ENCODE assay signal across 10 cellular contexts in the genomic region with DNA sequence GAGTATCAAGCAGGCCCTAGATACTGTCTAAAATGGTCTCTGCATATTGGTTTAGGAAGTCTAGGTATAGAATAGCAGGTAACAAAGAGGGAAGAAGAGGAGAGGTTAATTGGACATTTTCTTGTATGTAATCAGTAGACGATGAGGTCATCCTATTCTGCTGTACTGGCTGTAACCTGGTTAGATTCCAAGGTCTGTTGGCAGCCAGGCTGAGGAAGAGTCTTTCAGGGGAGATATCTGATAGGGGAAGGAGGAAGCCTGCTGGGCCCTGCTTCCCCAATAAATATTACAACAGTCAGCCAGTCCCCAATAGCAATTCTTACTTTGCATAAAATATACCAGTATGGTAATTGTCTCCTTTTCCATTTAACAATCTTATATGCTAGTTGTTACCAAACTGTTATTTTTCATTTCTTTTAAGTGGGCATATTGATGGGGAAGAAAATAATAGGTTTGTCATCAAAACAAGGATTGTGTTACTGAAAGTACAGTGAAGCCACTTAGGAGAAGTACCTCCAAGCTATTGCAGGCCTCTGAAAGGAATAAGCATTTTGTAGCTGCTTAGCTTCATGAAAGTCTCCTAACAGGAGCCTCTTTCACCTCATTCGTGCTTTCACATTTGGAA.
DNase-seq lines count a peak whose midpoint lies in the region; ATAC-seq, FAIRE-seq and TF ChIP-seq lines count a peak whose summit lies in the region.
"Had no signal": no experiment of that assay in that cellular context is flagged by ENCODE, and none has a peak within 500 bp of the region (broad histone marks: within the 10 kb centered on the region; RNA-seq: fewer than 3 reads in every experiment).

No MANE protein-coding gene starts in this region.

- WGBS in gastroesophageal sphincter (ENCODE audit: low coverage in 1 of 2), 2 donors: 14 to 21% methylated on average over 2 of the region's 2 CpGs

- no peak for FAIRE-seq in HTR-8/SVneo (lab: Jason Lieb, UNC)

- DNase-seq in HFFc6: peak; percentile 34
- DNase-seq in retinal pigment epithelial cell (ENCODE audit: low read depth): peak; percentile 9
- DNase-seq in ascending aorta (ENCODE audit: low spot score in 2 of 2): no peak
- no peak for DNase-seq in HTR-8/SVneo (ENCODE audit: insufficient read length, low spot score)
- no peak for DNase-seq in T-helper 17 cell
- DNase-seq: spleen, T-cell had no signal

- peak overlapping the region in 3 of 4 donors; percentile 32 to 42 (median 33) for H3K27ac ChIP-seq in gastroesophageal sphincter
- H3K27ac ChIP-seq in ascending aorta: no peak overlapping the region

- no peaks in the 10 kb centered on the region for H3K9me3 ChIP-seq in gastroesophageal sphincter
- no peaks in the 10 kb centered on the region for H3K9me3 ChIP-seq in ascending aorta
- H3K9me3 ChIP-seq in T-helper 17 cell (ENCODE audit: control insufficient read depth, low read length, poor library complexity, severe bottlenecking): no peaks in the 10 kb centered on the region
- H3K9me3 ChIP-seq: spleen had no signal

- TF ChIP-seq EP300 in gastroesophageal sphincter (IDR thresholded peaks at IDR 0.05): no peak

- no peaks in the 10 kb centered on the region for H3K36me3 ChIP-seq in gastroesophageal sphincter
- H3K36me3 ChIP-seq in ascending aorta: peaks cover 0 to 6% of the 10 kb centered on the region in 2 donors

- H3K27ac Mint-ChIP-seq in HFFc6: peak overlapping the region; percentile 47
- H3K27ac Mint-ChIP-seq in T-helper 17 cell: no peak overlapping the region
- H3K27ac Mint-ChIP-seq: T-cell had no signal

- H3K36me3 Mint-ChIP-seq in HFFc6 (ENCODE audit: low read depth) (peaks cover 18% of the 10 kb centered on the region), T-helper 17 cell (ENCODE audit: low read depth) (peaks cover 9% of the 10 kb centered on the region)

- no peaks in the 10 kb centered on the region for H3K27me3 ChIP-seq in gastroesophageal sphincter
- no peaks in the 10 kb centered on the region for H3K27me3 ChIP-seq in ascending aorta
- H3K27me3 ChIP-seq: spleen had no signal

- TF ChIP-seq POLR2A in gastroesophageal sphincter (IDR thresholded peaks at IDR 0.05): no peak

- TF ChIP-seq CTCF in HFFc6 (IDR thresholded peaks at IDR 0.05): no peak
- TF ChIP-seq CTCF in gastroesophageal sphincter (IDR thresholded peaks at IDR 0.05): no peak
- TF ChIP-seq CTCF in retinal pigment epithelial cell (conservative IDR thresholded peaks at IDR 0.05; ENCODE audit: low read depth, low read length): no peak
- no peak for TF ChIP-seq CTCF in ascending aorta (IDR thresholded peaks at IDR 0.05)

- no peaks in the 10 kb centered on the region for H3K9me3 Mint-ChIP-seq in HFFc6
- H3K9me3 Mint-ChIP-seq: T-cell had no signal

- H3K4me1 ChIP-seq in gastroesophageal sphincter: peaks cover 3 to 27% (median 8%) of the 10 kb centered on the region in 3 donors
- H3K4me1 ChIP-seq in ascending aorta: no peaks in the 10 kb centered on the region

- H3K4me1 Mint-ChIP-seq in HFFc6 (ENCODE audit: low read depth) (peaks cover 36% of the 10 kb centered on the region), T-helper 17 cell (peaks cover 11% of the 10 kb centered on the region)

- no peaks in the 10 kb centered on the region; the same call in 1 of the 2 replicates for H3K27me3 Mint-ChIP-seq in HFFc6 (ENCODE audit: insufficient read depth)
- H3K27me3 Mint-ChIP-seq in T-helper 17 cell: no peaks in the 10 kb centered on the region
- H3K27me3 Mint-ChIP-seq: T-cell had no signal

- H3K4me3 Mint-ChIP-seq in HFFc6 (no peak overlapping the region), T-helper 17 cell (no peak overlapping the region)
- H3K4me3 Mint-ChIP-seq: T-cell had no signal

- ATAC-seq in SK-N-SH treated with all-trans-retinoic acid at 6 μM for 48 hours (peak; percentile 90), gastroesophageal sphincter (peak; percentile 58), HG02678 (IDR thresholded peaks at IDR 0.05; ENCODE audit: unreplicated experiment) (no peak), T-helper 17 cell (no peak)
- ATAC-seq: T-cell had no signal

- H3K4me3 ChIP-seq in gastroesophageal sphincter: no peak overlapping the region
- H3K4me3 ChIP-seq in retinal pigment epithelial cell (ENCODE audit: low read length): no peak overlapping the region
- H3K4me3 ChIP-seq in ascending aorta: no peak overlapping the region
- H3K4me3 ChIP-seq: spleen had no signal

- intact Hi-C loops in ascending aorta (cut with DNase I): no loop called here

TF ChIP-seq in SK-N-SH treated with all-trans-retinoic acid at 6 μM for 48 hours, 23 proteins besides CTCF, POLR2A, EP300 and RAD21:
- TF ChIP-seq ISL1 (CRISPR knock-in tag; IDR thresholded peaks at IDR 0.05): 0 out of 2 replicates have a peak, but pooled peaks have one; percentile 20
- TF ChIP-seq GLIS3 (CRISPR knock-in tag; IDR thresholded peaks at IDR 0.05): no peak
- TF ChIP-seq ZNF70 (CRISPR knock-in tag; IDR thresholded peaks at IDR 0.05): no peak
- TF ChIP-seq, protein P1, sequence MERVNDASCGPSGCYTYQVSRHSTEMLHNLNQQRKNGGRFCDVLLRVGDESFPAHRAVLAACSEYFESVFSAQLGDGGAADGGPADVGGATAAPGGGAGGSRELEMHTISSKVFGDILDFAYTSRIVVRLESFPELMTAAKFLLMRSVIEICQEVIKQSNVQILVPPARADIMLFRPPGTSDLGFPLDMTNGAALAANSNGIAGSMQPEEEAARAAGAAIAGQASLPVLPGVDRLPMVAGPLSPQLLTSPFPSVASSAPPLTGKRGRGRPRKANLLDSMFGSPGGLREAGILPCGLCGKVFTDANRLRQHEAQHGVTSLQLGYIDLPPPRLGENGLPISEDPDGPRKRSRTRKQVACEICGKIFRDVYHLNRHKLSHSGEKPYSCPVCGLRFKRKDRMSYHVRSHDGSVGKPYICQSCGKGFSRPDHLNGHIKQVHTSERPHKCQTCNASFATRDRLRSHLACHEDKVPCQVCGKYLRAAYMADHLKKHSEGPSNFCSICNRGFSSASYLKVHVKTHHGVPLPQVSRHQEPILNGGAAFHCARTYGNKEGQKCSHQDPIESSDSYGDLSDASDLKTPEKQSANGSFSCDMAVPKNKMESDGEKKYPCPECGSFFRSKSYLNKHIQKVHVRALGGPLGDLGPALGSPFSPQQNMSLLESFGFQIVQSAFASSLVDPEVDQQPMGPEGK (CRISPR knock-in tag; IDR thresholded peaks at IDR 0.05; ENCODE audit: borderline replicate concordance): no peak
- no peak for TF ChIP-seq SNAI2 (CRISPR knock-in tag; IDR thresholded peaks at IDR 0.05)
- TF ChIP-seq, protein P2, sequence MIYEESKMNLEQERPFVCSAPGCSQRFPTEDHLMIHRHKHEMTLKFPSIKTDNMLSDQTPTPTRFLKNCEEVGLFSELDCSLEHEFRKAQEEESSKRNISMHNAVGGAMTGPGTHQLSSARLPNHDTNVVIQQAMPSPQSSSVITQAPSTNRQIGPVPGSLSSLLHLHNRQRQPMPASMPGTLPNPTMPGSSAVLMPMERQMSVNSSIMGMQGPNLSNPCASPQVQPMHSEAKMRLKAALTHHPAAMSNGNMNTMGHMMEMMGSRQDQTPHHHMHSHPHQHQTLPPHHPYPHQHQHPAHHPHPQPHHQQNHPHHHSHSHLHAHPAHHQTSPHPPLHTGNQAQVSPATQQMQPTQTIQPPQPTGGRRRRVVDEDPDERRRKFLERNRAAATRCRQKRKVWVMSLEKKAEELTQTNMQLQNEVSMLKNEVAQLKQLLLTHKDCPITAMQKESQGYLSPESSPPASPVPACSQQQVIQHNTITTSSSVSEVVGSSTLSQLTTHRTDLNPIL (CRISPR knock-in tag; IDR thresholded peaks at IDR 0.05; ENCODE audit: low read depth): peak; percentile 68; the same call in 1 of the 2 replicates
- no peak for TF ChIP-seq ZNF565 (CRISPR knock-in tag; conservative IDR thresholded peaks at IDR 0.05; ENCODE audit: low read depth)
- no peak for TF ChIP-seq CSDC2 (CRISPR knock-in tag; IDR thresholded peaks at IDR 0.05)
- TF ChIP-seq PPARA (CRISPR knock-in tag; IDR thresholded peaks at IDR 0.05; ENCODE audit: borderline replicate concordance): no peak
- TF ChIP-seq TCF4 (CRISPR knock-in tag; IDR thresholded peaks at IDR 0.05; ENCODE audit: borderline replicate concordance): no peak

Comparison
In these comparisons a context has a peak if more than half of its experiments do, and no peak if none do; other contexts are left out.
1. DNase-seq: peak in HFFc6 (single experiment) and retinal pigment epithelial cell (single experiment); none in ascending aorta (0 of 2), HTR-8/SVneo (single experiment) and T-helper 17 cell (0 of 3).
2. ATAC-seq: peak in SK-N-SH treated with all-trans-retinoic acid at 6 μM for 48 hours (single experiment) and gastroesophageal sphincter (single experiment); none in HG02678 (single experiment) and T-helper 17 cell (single experiment).
3. H3K27ac ChIP-seq: peak in gastroesophageal sphincter (3 of 4); none in ascending aorta (0 of 2).